ENCODE assay signal across 21 cellular contexts in the genomic region with DNA sequence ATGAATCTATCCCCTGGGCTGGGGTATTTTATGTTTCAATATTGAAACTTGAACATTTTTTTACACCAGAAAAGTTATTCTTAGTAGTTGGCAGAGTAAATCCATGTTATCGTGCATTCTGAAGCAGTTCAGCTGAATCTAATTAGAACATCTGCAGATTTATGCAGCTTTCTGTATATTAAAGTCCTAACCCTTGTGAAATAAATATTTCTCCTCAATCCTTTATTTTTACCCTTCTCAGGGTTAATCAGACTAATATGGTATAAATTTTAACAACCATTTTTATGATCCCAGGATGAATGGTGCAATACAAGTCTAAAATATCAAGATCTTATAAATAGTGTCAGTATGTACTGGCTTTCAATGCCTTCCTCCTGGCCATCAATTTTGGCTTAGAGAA.
DNase-seq lines count a peak whose midpoint lies in the region; ATAC-seq and TF ChIP-seq lines count a peak whose summit lies in the region.
"Had no signal": no experiment of that assay in that cellular context is flagged by ENCODE, and none has a peak within 500 bp of the region (broad histone marks: within the 10 kb centered on the region; RNA-seq: fewer than 3 reads in every experiment).

No MANE protein-coding gene starts in this region.

- no peak overlapping the region for H3K4me3 Mint-ChIP-seq in nephron
- H3K4me3 Mint-ChIP-seq: CD14-positive monocyte; CD4-positive, alpha-beta memory T cell; HFFc6 had no signal

- no peak overlapping the region for H3K9ac ChIP-seq in SK-N-MC (ENCODE audit: insufficient read length)
- H3K9ac ChIP-seq: BLaER1 had no signal

- no peaks in the 10 kb centered on the region for H3K79me2 ChIP-seq in hepatocyte

- DNase-seq in AG09319 (ENCODE audit: extremely low read depth, low read depth) (peak; percentile 4), SK-N-MC (ENCODE audit: low read depth, low spot score) (peak; percentile 34), fibroblast of gingiva (ENCODE audit: low read depth) (peak; percentile 72), hepatocyte (ENCODE audit: low spot score) (no peak), DMS153 (lab: John Stamatoyannopoulos, UW) (no peak)
- DNase-seq in activated CD4-positive, CD25-positive, alpha-beta regulatory T cell (lab: John Stamatoyannopoulos, UW): no peak
- DNase-seq: 8988T; AML-193; CD4-positive, alpha-beta memory T cell; DMS79 treated with DMSO at 0.1 percent for 48 hours; EL; GOT3; H7; HFFc6 had no signal

- H4K20me1 ChIP-seq in hepatocyte (ENCODE audit: insufficient read depth, poor library complexity, severe bottlenecking): no peaks in the 10 kb centered on the region
- H4K20me1 ChIP-seq: BLaER1 had no signal

- H3K4me1 ChIP-seq in hepatocyte (ENCODE audit: insufficient read depth): peaks cover 4% of the 10 kb centered on the region
- H3K4me1 ChIP-seq: BLaER1 had no signal

- peaks cover 3% of the 10 kb centered on the region for H3K9me3 Mint-ChIP-seq in nephron
- H3K9me3 Mint-ChIP-seq: HFFc6 had no signal

- peaks cover 37% of the 10 kb centered on the region for H3K4me1 Mint-ChIP-seq in nephron
- H3K4me1 Mint-ChIP-seq: CD14-positive monocyte; CD4-positive, alpha-beta memory T cell had no signal

- ATAC-seq in GM18502 (IDR thresholded peaks at IDR 0.05; ENCODE audit: poor library complexity, unreplicated experiment): no peak
- ATAC-seq: GM12878, HCT116 had no signal

- no peaks in the 10 kb centered on the region for H3K27me3 Mint-ChIP-seq in nephron (ENCODE audit: low read depth)

- TF ChIP-seq CTCF in AG09319 (IDR thresholded peaks at IDR 0.05; ENCODE audit: low read depth, low read length) (no peak), nephron (IDR thresholded peaks at IDR 0.05; ENCODE audit: unreplicated experiment in 3 of 3) (no peak), hepatocyte (IDR thresholded peaks at IDR 0.05; ENCODE audit: poor library complexity) (no peak)

- H3K27ac ChIP-seq in SK-N-MC (peak overlapping the region; percentile 17; the same call in 1 of the 2 replicates), hepatocyte (no peak overlapping the region)
- H3K27ac ChIP-seq: BLaER1, HL-60 had no signal

- peak overlapping the region; percentile 46 to 81 (median 76) for H3K27ac Mint-ChIP-seq in nephron
- H3K27ac Mint-ChIP-seq: CD14-positive monocyte; CD4-positive, alpha-beta memory T cell; HFFc6 had no signal

- no peaks in the 10 kb centered on the region for H3K9me2 ChIP-seq in hepatocyte (replicated peaks; ENCODE audit: insufficient read depth)

- no peak overlapping the region for H2AFZ ChIP-seq in hepatocyte

- H3K36me3 ChIP-seq in SK-N-MC (ENCODE audit: insufficient read depth, low read length) (no peaks in the 10 kb centered on the region), hepatocyte (replicated peaks; ENCODE audit: insufficient read depth, low read depth) (no peaks in the 10 kb centered on the region)
- H3K36me3 ChIP-seq: BLaER1 had no signal

- no peak overlapping the region for H3K4me2 ChIP-seq in hepatocyte
- H3K4me2 ChIP-seq: BLaER1 had no signal

- no peak overlapping the region for H3K4me3 ChIP-seq in SK-N-MC
- H3K4me3 ChIP-seq in hepatocyte: no peak overlapping the region
- H3K4me3 ChIP-seq: BLaER1, GM12878 had no signal

- no peaks in the 10 kb centered on the region for H3K36me3 Mint-ChIP-seq in nephron (ENCODE audit: low read depth)
- H3K36me3 Mint-ChIP-seq: CD14-positive monocyte; CD4-positive, alpha-beta memory T cell had no signal

- 57% methylated on average over 1 of the region's 1 CpG for WGBS in hepatocyte (ENCODE audit: low lambda C conversion rate, missing lambda C conversion rate)

- no peaks in the 10 kb centered on the region for H3K27me3 ChIP-seq in hepatocyte
- H3K27me3 ChIP-seq: BLaER1 had no signal

- H3K9me3 ChIP-seq in SK-N-MC (ENCODE audit: low read depth, low read length) (no peaks in the 10 kb centered on the region), hepatocyte (ENCODE audit: low read depth) (no peaks in the 10 kb centered on the region)
- H3K9me3 ChIP-seq: BLaER1 had no signal

Comparison
In these comparisons a context has a peak if more than half of its experiments do, and no peak if none do; other contexts are left out.
1. DNase-seq: peak in AG09319 (single experiment), SK-N-MC (single experiment) and fibroblast of gingiva (single experiment); none in hepatocyte (single experiment), activated CD4-positive, CD25-positive, alpha-beta regulatory T cell (0 of 4) and DMS153 (single experiment).